ENCODE assay signal across 1 cellular context in genomic region chr20:517221-517620, GRCh38.
TF ChIP-seq lines count a peak whose summit lies in the region.

No MANE protein-coding gene starts in this region.

TF ChIP-seq in IMR-90, 13 proteins besides CTCF, POLR2A, EP300 and RAD21:
- TF ChIP-seq CEBPB (IDR thresholded peaks at IDR 0.05; ENCODE audit: low read depth, low read length), result no peak
- no peak for TF ChIP-seq SMC3 (IDR thresholded peaks at IDR 0.05; ENCODE audit: low read depth, low read length)
- TF ChIP-seq MAZ (IDR thresholded peaks at IDR 0.05; ENCODE audit: borderline replicate concordance, low read depth, low read length), result no peak
- TF ChIP-seq MXI1 (IDR thresholded peaks at IDR 0.05; ENCODE audit: borderline replicate concordance, low read depth, low read length), result no peak
- no peak for TF ChIP-seq FOS (IDR thresholded peaks at IDR 0.05; ENCODE audit: low read depth, low read length)
- no peak for TF ChIP-seq RFX5 (IDR thresholded peaks at IDR 0.05; ENCODE audit: low read depth, low read length)
- TF ChIP-seq MAFK (IDR thresholded peaks at IDR 0.05; ENCODE audit: low read depth, low read length), result no peak
- TF ChIP-seq RCOR1 (IDR thresholded peaks at IDR 0.05; ENCODE audit: insufficient replicate concordance, low read length), result no peak
- no peak for TF ChIP-seq NFE2L2 (IDR thresholded peaks at IDR 0.05; ENCODE audit: low read depth, low read length)
- no peak for TF ChIP-seq BHLHE40 (IDR thresholded peaks at IDR 0.05; ENCODE audit: low read depth, low read length)
- no peak for TF ChIP-seq ELK1 (IDR thresholded peaks at IDR 0.05; ENCODE audit: borderline replicate concordance, low read depth, low read length)
TF ChIP-seq in IMR-90: peak in this region for 0.
